ENCODE assay signal across 8 cellular contexts in genomic region chrX:155216940-155217450, GRCh38. TPM values are rescaled to one million over a fixed set of nuclear protein-coding genes. Genes with fewer than 3 reads are reported as not detected.
A peak's percentile ranks its signal among the peaks of the same experiment; 100 is the strongest.
DNase-seq lines count a peak whose midpoint lies in the region; ATAC-seq and TF ChIP-seq lines count a peak whose summit lies in the region.

No MANE protein-coding gene starts in this region.

- no peaks in the 10 kb centered on the region for H3K36me3 ChIP-seq in right atrium auricular region

- H3K27me3 Mint-ChIP-seq in effector memory CD8-positive, alpha-beta T cell: no peaks in the 10 kb centered on the region
- H3K27me3 Mint-ChIP-seq in neural crest cell (ENCODE audit: low read depth): no peaks in the 10 kb centered on the region

- peak overlapping the region; percentile 56 to 65 for H3K4me3 ChIP-seq in right atrium auricular region

- no peak for DNase-seq in right atrium auricular region (ENCODE audit: low spot score)
- DNase-seq in Right ventricle myocardium superior: no peak
- DNase-seq in OCI-M1 (lab: John Stamatoyannopoulos, UW): peak; percentile 65
- no peak for DNase-seq in effector memory CD8-positive, alpha-beta T cell
- DNase-seq in neural crest cell (ENCODE audit: low read depth, low spot score): no peak
- no peak for DNase-seq in T1000 (lab: John Stamatoyannopoulos, UW)
- DNase-seq in cerebellar cortex (ENCODE audit: low spot score): no peak

- H3K36me3 Mint-ChIP-seq in effector memory CD8-positive, alpha-beta T cell (ENCODE audit: insufficient read depth): peaks cover 12% of the 10 kb centered on the region
- H3K36me3 Mint-ChIP-seq in neural crest cell (ENCODE audit: low read depth): peaks cover 7% of the 10 kb centered on the region

- peaks cover 0 to 10% of the 10 kb centered on the region in 2 donors for H3K4me1 ChIP-seq in right atrium auricular region

- H3K4me1 Mint-ChIP-seq in effector memory CD8-positive, alpha-beta T cell (ENCODE audit: low read depth in 2 of 2): peaks cover 20 to 26% of the 10 kb centered on the region in 2 donors
- H3K4me1 Mint-ChIP-seq in neural crest cell: peaks cover 15% of the 10 kb centered on the region

- no peaks in the 10 kb centered on the region for H3K9me3 ChIP-seq in right atrium auricular region

- H3K27ac ChIP-seq in right atrium auricular region: peak overlapping the region; percentile 89

- intact Hi-C loops in Right ventricle myocardium superior (cut with DNase I): no loop called here

- TF ChIP-seq CTCF in right atrium auricular region (IDR thresholded peaks at IDR 0.05) (no peak), neural crest cell (conservative IDR thresholded peaks at IDR 0.05) (no peak)

- peak overlapping the region; percentile 96 to 97 for H3K4me3 Mint-ChIP-seq in effector memory CD8-positive, alpha-beta T cell
- peak overlapping the region; percentile 90 for H3K4me3 Mint-ChIP-seq in neural crest cell

- H3K27me3 ChIP-seq in right atrium auricular region: no peaks in the 10 kb centered on the region

- no peak for ATAC-seq in Right ventricle myocardium superior (ENCODE audit: poor library complexity)
- no peak for ATAC-seq in effector memory CD8-positive, alpha-beta T cell (replicated peaks)
- no peak for ATAC-seq in HG03108 (IDR thresholded peaks at IDR 0.05; ENCODE audit: unreplicated experiment)

- no peaks in the 10 kb centered on the region for H3K9me3 Mint-ChIP-seq in effector memory CD8-positive, alpha-beta T cell
- H3K9me3 Mint-ChIP-seq in neural crest cell: peaks cover 2% of the 10 kb centered on the region

- H3K27ac Mint-ChIP-seq in effector memory CD8-positive, alpha-beta T cell: peak overlapping the region; percentile 95
- peak overlapping the region; percentile 21 for H3K27ac Mint-ChIP-seq in neural crest cell (ENCODE audit: unreplicated experiment)

RNA-seq across cellular contexts. Expression of gene VBP1, which starts 0.7 kb away (rescaled TPM):
- total RNA-seq in right atrium auricular region (10 to 100 TPM; 42.7 to 60.3 TPM), Right ventricle myocardium superior (72.7 TPM), neural crest cell (72.4 and 76.9 TPM in 2 replicates)

RNA-seq across cellular contexts. Expression of gene RAB39B, which starts 47.3 kb away (rescaled TPM):
- total RNA-seq in right atrium auricular region (under 1 TPM; 0.55 to 0.63 TPM), Right ventricle myocardium superior (not detected), neural crest cell (6.5 and 7.3 TPM in 2 replicates)
